Comparison of ENCODE assay signal across 1 cellular context in the genomic region with DNA sequence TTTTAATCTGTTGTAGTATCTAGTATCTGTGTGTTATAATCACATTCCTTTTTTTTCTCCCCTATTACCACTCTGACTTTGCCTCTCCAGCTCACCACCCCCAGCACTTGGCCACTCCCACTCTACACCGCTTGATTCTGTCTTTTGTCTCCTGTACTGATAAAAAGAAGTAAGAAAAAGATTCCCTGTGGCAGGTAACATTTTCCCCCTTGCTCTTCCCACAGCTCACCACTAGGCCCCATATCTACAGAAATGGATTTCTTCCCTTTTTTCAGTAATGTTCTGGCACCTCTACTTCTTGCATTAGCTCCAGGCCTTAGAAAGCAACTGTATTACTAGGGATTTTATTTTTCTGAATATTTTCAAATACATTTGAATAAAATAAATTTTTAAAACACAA.
TF ChIP-seq lines count a peak whose summit lies in the region.

No MANE protein-coding gene starts in this region.

TF ChIP-seq in SK-N-SH, 30 proteins besides CTCF, POLR2A, EP300 and RAD21 (continued from another document):
- TF ChIP-seq, protein P1, sequence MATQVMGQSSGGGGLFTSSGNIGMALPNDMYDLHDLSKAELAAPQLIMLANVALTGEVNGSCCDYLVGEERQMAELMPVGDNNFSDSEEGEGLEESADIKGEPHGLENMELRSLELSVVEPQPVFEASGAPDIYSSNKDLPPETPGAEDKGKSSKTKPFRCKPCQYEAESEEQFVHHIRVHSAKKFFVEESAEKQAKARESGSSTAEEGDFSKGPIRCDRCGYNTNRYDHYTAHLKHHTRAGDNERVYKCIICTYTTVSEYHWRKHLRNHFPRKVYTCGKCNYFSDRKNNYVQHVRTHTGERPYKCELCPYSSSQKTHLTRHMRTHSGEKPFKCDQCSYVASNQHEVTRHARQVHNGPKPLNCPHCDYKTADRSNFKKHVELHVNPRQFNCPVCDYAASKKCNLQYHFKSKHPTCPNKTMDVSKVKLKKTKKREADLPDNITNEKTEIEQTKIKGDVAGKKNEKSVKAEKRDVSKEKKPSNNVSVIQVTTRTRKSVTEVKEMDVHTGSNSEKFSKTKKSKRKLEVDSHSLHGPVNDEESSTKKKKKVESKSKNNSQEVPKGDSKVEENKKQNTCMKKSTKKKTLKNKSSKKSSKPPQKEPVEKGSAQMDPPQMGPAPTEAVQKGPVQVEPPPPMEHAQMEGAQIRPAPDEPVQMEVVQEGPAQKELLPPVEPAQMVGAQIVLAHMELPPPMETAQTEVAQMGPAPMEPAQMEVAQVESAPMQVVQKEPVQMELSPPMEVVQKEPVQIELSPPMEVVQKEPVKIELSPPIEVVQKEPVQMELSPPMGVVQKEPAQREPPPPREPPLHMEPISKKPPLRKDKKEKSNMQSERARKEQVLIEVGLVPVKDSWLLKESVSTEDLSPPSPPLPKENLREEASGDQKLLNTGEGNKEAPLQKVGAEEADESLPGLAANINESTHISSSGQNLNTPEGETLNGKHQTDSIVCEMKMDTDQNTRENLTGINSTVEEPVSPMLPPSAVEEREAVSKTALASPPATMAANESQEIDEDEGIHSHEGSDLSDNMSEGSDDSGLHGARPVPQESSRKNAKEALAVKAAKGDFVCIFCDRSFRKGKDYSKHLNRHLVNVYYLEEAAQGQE (IDR thresholded peaks at IDR 0.05; ENCODE audit: low read depth, low read length) = no peak
- TF ChIP-seq NRF1 (IDR thresholded peaks at IDR 0.05; ENCODE audit: low read depth, low read length) = no peak
- TF ChIP-seq, protein P2, sequence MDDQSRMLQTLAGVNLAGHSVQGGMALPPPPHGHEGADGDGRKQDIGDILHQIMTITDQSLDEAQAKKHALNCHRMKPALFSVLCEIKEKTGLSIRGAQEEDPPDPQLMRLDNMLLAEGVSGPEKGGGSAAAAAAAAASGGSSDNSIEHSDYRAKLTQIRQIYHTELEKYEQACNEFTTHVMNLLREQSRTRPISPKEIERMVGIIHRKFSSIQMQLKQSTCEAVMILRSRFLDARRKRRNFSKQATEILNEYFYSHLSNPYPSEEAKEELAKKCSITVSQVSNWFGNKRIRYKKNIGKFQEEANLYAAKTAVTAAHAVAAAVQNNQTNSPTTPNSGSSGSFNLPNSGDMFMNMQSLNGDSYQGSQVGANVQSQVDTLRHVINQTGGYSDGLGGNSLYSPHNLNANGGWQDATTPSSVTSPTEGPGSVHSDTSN (IDR thresholded peaks at IDR 0.05) = no peak
- TF ChIP-seq GABPA (IDR thresholded peaks at IDR 0.05; ENCODE audit: low read depth) = no peak
- no peak for TF ChIP-seq POLR2AphosphoS5 (IDR thresholded peaks at IDR 0.05; ENCODE audit: low read depth, low read length)
